In genomic region chr1:1781526-1781903, GRCh38 we compare ENCODE assay signal across 8 cellular contexts. TPM values are rescaled to one million over a fixed set of nuclear protein-coding genes. Genes with fewer than 3 reads are reported as not detected.
A peak's percentile ranks its signal among the peaks of the same experiment; 100 is the strongest.
DNase-seq lines count a peak whose midpoint lies in the region; ATAC-seq and TF ChIP-seq lines count a peak whose summit lies in the region.

No MANE protein-coding gene starts in this region.

- H3K4me2 ChIP-seq in SK-N-SH = no peak overlapping the region

- no peak for DNase-seq in SK-N-SH
- DNase-seq in RWPE2 (ENCODE audit: low spot score) = no peak
- DNase-seq in endodermal cell = no peak
- no peak for DNase-seq in stimulated activated effector memory CD8-positive, alpha-beta T cell treated with anti-CD3 and anti-CD28 coated beads, Interleukin-12 subunit alpha, Interleukin-12 subunit beta, amount 100 ng/mL, for 72 hours (ENCODE audit: low spot score in 2 of 2)
- no peak for DNase-seq in mucosa of gallbladder (ENCODE audit: low spot score)
- no peak for DNase-seq in coronary artery (ENCODE audit: low spot score)
- no peak for DNase-seq in NCI-H1694 treated with DMSO at 0.1 percent for 48 hours (lab: John Stamatoyannopoulos, UW)

- CTCF ChIA-PET in SK-N-SH (lab: Yijun Ruan, JAX) = interaction anchor here (2.2 kb wide), 1 partner anchor 124 kb away, joined by 8 read pairs; no protein-coding TSS in a partner anchor

- H3K9me3 ChIP-seq in SK-N-SH (no peaks in the 10 kb centered on the region), RWPE2 (ENCODE audit: severe bottlenecking) (no peaks in the 10 kb centered on the region), endodermal cell (ENCODE audit: control insufficient read depth, low read length) (no peaks in the 10 kb centered on the region)

- POLR2A ChIA-PET in SK-N-SH (lab: Yijun Ruan, JAX) = no interaction called here

- H3K9ac ChIP-seq in SK-N-SH (no peak overlapping the region), endodermal cell (ENCODE audit: extremely low read depth, low read length, poor library complexity, severe bottlenecking) (no peak overlapping the region)

- H3K36me3 ChIP-seq in SK-N-SH (replicated peaks in 1 of 2; ENCODE audit: control insufficient read depth in 1 of 2, insufficient read depth in 2 of 2, low read length in 1 of 2) (peaks cover 12 to 21% of the 10 kb centered on the region in 2 experiments), RWPE2 (ENCODE audit: low read depth) (peaks cover 17% of the 10 kb centered on the region), endodermal cell (ENCODE audit: control insufficient read depth, insufficient read depth, low read length) (peaks cover 21% of the 10 kb centered on the region)

- H3K36me3 Mint-ChIP-seq in endodermal cell (ENCODE audit: low read depth) = peaks cover 20% of the 10 kb centered on the region
- peaks cover 60% of the 10 kb centered on the region for H3K36me3 Mint-ChIP-seq in stimulated activated effector memory CD8-positive, alpha-beta T cell treated with anti-CD3 and anti-CD28 coated beads, Interleukin-12 subunit alpha, Interleukin-12 subunit beta, amount 100 ng/mL, for 72 hours

- TF ChIP-seq EP300 in SK-N-SH (IDR thresholded peaks at IDR 0.05; ENCODE audit: borderline replicate concordance in 1 of 2, low read depth in 1 of 2, low read length in 1 of 2) = 0 out of 4 replicates have a peak, but pooled peaks of 1 of the 2 experiments have one; percentile 2

- H3K4me3 Mint-ChIP-seq in endodermal cell = peak overlapping the region; percentile 45
- peak overlapping the region; percentile 72 for H3K4me3 Mint-ChIP-seq in stimulated activated effector memory CD8-positive, alpha-beta T cell treated with anti-CD3 and anti-CD28 coated beads, Interleukin-12 subunit alpha, Interleukin-12 subunit beta, amount 100 ng/mL, for 72 hours

- H3K4me1 Mint-ChIP-seq in endodermal cell = peaks cover 28% of the 10 kb centered on the region
- peaks cover 50% of the 10 kb centered on the region for H3K4me1 Mint-ChIP-seq in stimulated activated effector memory CD8-positive, alpha-beta T cell treated with anti-CD3 and anti-CD28 coated beads, Interleukin-12 subunit alpha, Interleukin-12 subunit beta, amount 100 ng/mL, for 72 hours

- H3K27me3 ChIP-seq in SK-N-SH (ENCODE audit: insufficient read depth) = no peaks in the 10 kb centered on the region
- H3K27me3 ChIP-seq in RWPE2 (ENCODE audit: insufficient read depth, poor library complexity, severe bottlenecking) = no peaks in the 10 kb centered on the region
- H3K27me3 ChIP-seq in endodermal cell (ENCODE audit: control insufficient read depth, insufficient read depth, low read length, poor library complexity, severe bottlenecking) = no peaks in the 10 kb centered on the region

- H3F3A ChIP-seq in SK-N-SH (replicated peaks; ENCODE audit: insufficient read depth) = peaks cover 41% of the 10 kb centered on the region

- peaks cover 27% of the 10 kb centered on the region for H3K79me2 ChIP-seq in SK-N-SH (ENCODE audit: insufficient read depth)

- no peaks in the 10 kb centered on the region for H3K9me2 ChIP-seq in SK-N-SH

- H2AFZ ChIP-seq in SK-N-SH (ENCODE audit: low read depth) = no peak overlapping the region

- H3K4me3 ChIP-seq in SK-N-SH (ENCODE audit: low read depth in 2 of 2, low read length in 1 of 2) (no peak overlapping the region), RWPE2 (ENCODE audit: severe bottlenecking) (no peak overlapping the region), endodermal cell (ENCODE audit: low read length) (no peak overlapping the region), coronary artery (no peak overlapping the region)

- 0 out of 2 replicates have a peak, but pooled peaks cover 14% of the 10 kb centered on the region for H4K20me1 ChIP-seq in SK-N-SH (ENCODE audit: insufficient read depth)

- 93% methylated on average over 7 of the region's 7 CpGs for WGBS in SK-N-SH (ENCODE audit: low lambda C conversion rate)
- 92 to 93% methylated on average over 7 of the region's 7 CpGs for WGBS in endodermal cell (ENCODE audit: insufficient coverage in 1 of 2, insufficient read length in 1 of 2), 2 experiments

- H3K27me3 Mint-ChIP-seq in endodermal cell (ENCODE audit: insufficient read depth) = no peaks in the 10 kb centered on the region

- no peak for TF ChIP-seq CTCF in SK-N-SH (IDR thresholded peaks at IDR 0.05)
- TF ChIP-seq CTCF in RWPE2 (IDR thresholded peaks at IDR 0.05; ENCODE audit: poor library complexity, severe bottlenecking) = no peak
- no peak for TF ChIP-seq CTCF in endodermal cell (conservative IDR thresholded peaks at IDR 0.05)
- no peak for TF ChIP-seq CTCF in coronary artery (IDR thresholded peaks at IDR 0.05)

- H3K9me3 Mint-ChIP-seq in endodermal cell = no peaks in the 10 kb centered on the region
- H3K9me3 Mint-ChIP-seq in stimulated activated effector memory CD8-positive, alpha-beta T cell treated with anti-CD3 and anti-CD28 coated beads, Interleukin-12 subunit alpha, Interleukin-12 subunit beta, amount 100 ng/mL, for 72 hours = no peaks in the 10 kb centered on the region

- H3K27ac ChIP-seq in SK-N-SH (ENCODE audit: low read depth in 2 of 2, low read length in 1 of 2) = peak overlapping the region in 1 of 2 experiments; percentile 78; a peak in 2 of 4 replicates
- peak overlapping the region; percentile 60 for H3K27ac ChIP-seq in RWPE2 (ENCODE audit: poor library complexity, severe bottlenecking)
- H3K27ac ChIP-seq in endodermal cell (ENCODE audit: low read depth, low read length) = no peak overlapping the region
- H3K27ac ChIP-seq in coronary artery = peak overlapping the region in 1 of 2 donors; percentile 93

- H3K27ac Mint-ChIP-seq in endodermal cell = peak overlapping the region; percentile 32
- H3K27ac Mint-ChIP-seq in stimulated activated effector memory CD8-positive, alpha-beta T cell treated with anti-CD3 and anti-CD28 coated beads, Interleukin-12 subunit alpha, Interleukin-12 subunit beta, amount 100 ng/mL, for 72 hours = peak overlapping the region; percentile 93

- no peak for TF ChIP-seq RAD21 in SK-N-SH (IDR thresholded peaks at IDR 0.05; ENCODE audit: low read length)

- ATAC-seq in SK-N-SH treated with all-trans-retinoic acid at 6 μM for 48 hours (peak; percentile 2; the same call in 1 of the 3 replicates), RWPE2 (ENCODE audit: low read depth) (no peak)
- no peak for ATAC-seq in stimulated activated effector memory CD8-positive, alpha-beta T cell treated with anti-CD3 and anti-CD28 coated beads, Interleukin-12 subunit alpha, Interleukin-12 subunit beta, amount 100 ng/mL, for 72 hours

- H3K4me1 ChIP-seq in SK-N-SH (ENCODE audit: control insufficient read depth in 1 of 2, insufficient read depth in 2 of 2, low read depth in 1 of 2, low read length in 1 of 2) (peaks cover 4 to 31% of the 10 kb centered on the region in 2 experiments; a peak in 2 of 4 replicates), RWPE2 (ENCODE audit: insufficient read depth, poor library complexity, severe bottlenecking) (peaks cover 25% of the 10 kb centered on the region), endodermal cell (ENCODE audit: control insufficient read depth, insufficient read depth, low read length) (peaks cover 13% of the 10 kb centered on the region)

TF ChIP-seq in SK-N-SH treated with all-trans-retinoic acid at 6 μM for 48 hours, 23 proteins besides CTCF, POLR2A, EP300 and RAD21 (continues in another document):
- TF ChIP-seq SNAI2 (CRISPR knock-in tag; IDR thresholded peaks at IDR 0.05) (no peak), ZNF70 (CRISPR knock-in tag; IDR thresholded peaks at IDR 0.05) (no peak), ESRRG (CRISPR knock-in tag; IDR thresholded peaks at IDR 0.05) (no peak), PPARA (CRISPR knock-in tag; IDR thresholded peaks at IDR 0.05; ENCODE audit: borderline replicate concordance) (no peak), ISL1 (CRISPR knock-in tag; IDR thresholded peaks at IDR 0.05) (no peak), OSR1 (CRISPR knock-in tag; IDR thresholded peaks at IDR 0.05) (no peak), CSDC2 (CRISPR knock-in tag; IDR thresholded peaks at IDR 0.05) (no peak), TCF4 (CRISPR knock-in tag; IDR thresholded peaks at IDR 0.05; ENCODE audit: borderline replicate concordance) (no peak), ZFP30 (CRISPR knock-in tag; IDR thresholded peaks at IDR 0.05) (no peak), TOX (CRISPR knock-in tag; IDR thresholded peaks at IDR 0.05; ENCODE audit: borderline replicate concordance) (no peak), GLIS3 (CRISPR knock-in tag; IDR thresholded peaks at IDR 0.05) (no peak), ZFP3 (CRISPR knock-in tag; IDR thresholded peaks at IDR 0.05) (no peak), ZNF565 (CRISPR knock-in tag; conservative IDR thresholded peaks at IDR 0.05; ENCODE audit: low read depth) (no peak)

TF ChIP-seq in SK-N-SH, 30 proteins besides CTCF, POLR2A, EP300 and RAD21 (continues in another document):
- TF ChIP-seq CHD2 (IDR thresholded peaks at IDR 0.05; ENCODE audit: low read length, partially characterized antibody) (no peak), RCOR1 (IDR thresholded peaks at IDR 0.05; ENCODE audit: low read length) (no peak), NRF1 (IDR thresholded peaks at IDR 0.05; ENCODE audit: low read depth, low read length) (no peak)

RNA-seq across cellular contexts. Expression of gene NADK, which starts 3.2 kb away (rescaled TPM):
- polyA plus RNA-seq in SK-N-SH (2012; rRNA removed) = 66.2 and 70.4 TPM in 2 replicates
- polyA plus RNA-seq in SK-N-SH (2012; cell fraction: cytosol; rRNA removed) = 31.7 and 41.3 TPM in 2 replicates
- 171 and 178 TPM in 2 replicates for polyA plus RNA-seq in SK-N-SH (2012; cell fraction: nucleus; rRNA removed)
- total RNA-seq in endodermal cell = 10 to 100 TPM; 75.2 to 81.6 TPM
- polyA plus RNA-seq in endodermal cell (2013, experiment 1 of 2) = 49.0 TPM
- polyA plus RNA-seq in endodermal cell (2013, experiment 2 of 2) = 44.8 TPM
- 98.4 TPM for total RNA-seq in mucosa of gallbladder

RNA-seq across cellular contexts. Expression of gene CDK11A, which starts 57.4 kb away (rescaled TPM):
- polyA plus RNA-seq in SK-N-SH (2012; rRNA removed) = 22.0 and 24.0 TPM in 2 replicates
- 9.6 and 10.1 TPM in 2 replicates for polyA plus RNA-seq in SK-N-SH (2012; cell fraction: cytosol; rRNA removed)
- 159 and 185 TPM in 2 replicates for polyA plus RNA-seq in SK-N-SH (2012; cell fraction: nucleus; rRNA removed)
- total RNA-seq in endodermal cell (10 to 100 TPM; 61.0 to 62.1 TPM), mucosa of gallbladder (31.5 TPM)
- 43.3 TPM for polyA plus RNA-seq in endodermal cell (2013, experiment 1 of 2)
- 36.0 TPM for polyA plus RNA-seq in endodermal cell (2013, experiment 2 of 2)
